In genomic region chr6:167827588-167828324, GRCh38 we compare ENCODE assay signal across 1 cellular context.
TF ChIP-seq lines count a peak whose summit lies in the region.

No MANE protein-coding gene starts in this region.

TF ChIP-seq in GM23338, 12 proteins besides CTCF, POLR2A, EP300 and RAD21 (continued from another document):
- TF ChIP-seq, protein P1, sequence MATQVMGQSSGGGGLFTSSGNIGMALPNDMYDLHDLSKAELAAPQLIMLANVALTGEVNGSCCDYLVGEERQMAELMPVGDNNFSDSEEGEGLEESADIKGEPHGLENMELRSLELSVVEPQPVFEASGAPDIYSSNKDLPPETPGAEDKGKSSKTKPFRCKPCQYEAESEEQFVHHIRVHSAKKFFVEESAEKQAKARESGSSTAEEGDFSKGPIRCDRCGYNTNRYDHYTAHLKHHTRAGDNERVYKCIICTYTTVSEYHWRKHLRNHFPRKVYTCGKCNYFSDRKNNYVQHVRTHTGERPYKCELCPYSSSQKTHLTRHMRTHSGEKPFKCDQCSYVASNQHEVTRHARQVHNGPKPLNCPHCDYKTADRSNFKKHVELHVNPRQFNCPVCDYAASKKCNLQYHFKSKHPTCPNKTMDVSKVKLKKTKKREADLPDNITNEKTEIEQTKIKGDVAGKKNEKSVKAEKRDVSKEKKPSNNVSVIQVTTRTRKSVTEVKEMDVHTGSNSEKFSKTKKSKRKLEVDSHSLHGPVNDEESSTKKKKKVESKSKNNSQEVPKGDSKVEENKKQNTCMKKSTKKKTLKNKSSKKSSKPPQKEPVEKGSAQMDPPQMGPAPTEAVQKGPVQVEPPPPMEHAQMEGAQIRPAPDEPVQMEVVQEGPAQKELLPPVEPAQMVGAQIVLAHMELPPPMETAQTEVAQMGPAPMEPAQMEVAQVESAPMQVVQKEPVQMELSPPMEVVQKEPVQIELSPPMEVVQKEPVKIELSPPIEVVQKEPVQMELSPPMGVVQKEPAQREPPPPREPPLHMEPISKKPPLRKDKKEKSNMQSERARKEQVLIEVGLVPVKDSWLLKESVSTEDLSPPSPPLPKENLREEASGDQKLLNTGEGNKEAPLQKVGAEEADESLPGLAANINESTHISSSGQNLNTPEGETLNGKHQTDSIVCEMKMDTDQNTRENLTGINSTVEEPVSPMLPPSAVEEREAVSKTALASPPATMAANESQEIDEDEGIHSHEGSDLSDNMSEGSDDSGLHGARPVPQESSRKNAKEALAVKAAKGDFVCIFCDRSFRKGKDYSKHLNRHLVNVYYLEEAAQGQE (IDR thresholded peaks at IDR 0.05; ENCODE audit: unreplicated experiment): no peak
- TF ChIP-seq NANOG (IDR thresholded peaks at IDR 0.05; ENCODE audit: borderline replicate concordance): no peak
- no peak for TF ChIP-seq STAT1 (IDR thresholded peaks at IDR 0.05; ENCODE audit: unreplicated experiment)
TF ChIP-seq in GM23338: peak in this region for 0.
